Comparison of ENCODE assay signal across 1 cellular context in the genomic region with DNA sequence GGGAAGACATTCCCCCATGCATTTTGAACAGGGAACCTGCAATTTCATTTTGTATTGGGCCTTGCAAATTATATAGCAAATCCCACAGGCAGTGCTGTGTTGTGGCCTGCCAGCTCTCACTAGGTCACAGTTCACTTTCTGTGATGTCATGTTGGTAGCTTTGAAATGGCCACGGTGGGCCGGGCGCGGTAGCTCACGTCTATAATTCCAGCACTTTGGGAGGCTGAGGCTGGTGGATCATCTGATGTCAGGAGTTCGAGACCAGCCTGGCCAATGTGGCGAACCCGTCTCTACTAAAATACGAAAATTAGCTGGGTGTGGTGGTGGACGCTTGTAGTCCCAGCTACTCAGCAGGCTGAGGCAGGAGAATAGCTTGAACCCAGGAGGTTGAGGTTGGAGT.
TF ChIP-seq lines count a peak whose summit lies in the region.

No MANE protein-coding gene starts in this region.

TF ChIP-seq in A549, 52 proteins besides CTCF, POLR2A, EP300 and RAD21 (continued from another document):
- TF ChIP-seq BCL3 (IDR thresholded peaks at IDR 0.05) (no peak), PHF8 (IDR thresholded peaks at IDR 0.05; ENCODE audit: borderline replicate concordance, low read depth) (no peak)
